11 cellular contexts compared by ENCODE assay signal in the genomic region with DNA sequence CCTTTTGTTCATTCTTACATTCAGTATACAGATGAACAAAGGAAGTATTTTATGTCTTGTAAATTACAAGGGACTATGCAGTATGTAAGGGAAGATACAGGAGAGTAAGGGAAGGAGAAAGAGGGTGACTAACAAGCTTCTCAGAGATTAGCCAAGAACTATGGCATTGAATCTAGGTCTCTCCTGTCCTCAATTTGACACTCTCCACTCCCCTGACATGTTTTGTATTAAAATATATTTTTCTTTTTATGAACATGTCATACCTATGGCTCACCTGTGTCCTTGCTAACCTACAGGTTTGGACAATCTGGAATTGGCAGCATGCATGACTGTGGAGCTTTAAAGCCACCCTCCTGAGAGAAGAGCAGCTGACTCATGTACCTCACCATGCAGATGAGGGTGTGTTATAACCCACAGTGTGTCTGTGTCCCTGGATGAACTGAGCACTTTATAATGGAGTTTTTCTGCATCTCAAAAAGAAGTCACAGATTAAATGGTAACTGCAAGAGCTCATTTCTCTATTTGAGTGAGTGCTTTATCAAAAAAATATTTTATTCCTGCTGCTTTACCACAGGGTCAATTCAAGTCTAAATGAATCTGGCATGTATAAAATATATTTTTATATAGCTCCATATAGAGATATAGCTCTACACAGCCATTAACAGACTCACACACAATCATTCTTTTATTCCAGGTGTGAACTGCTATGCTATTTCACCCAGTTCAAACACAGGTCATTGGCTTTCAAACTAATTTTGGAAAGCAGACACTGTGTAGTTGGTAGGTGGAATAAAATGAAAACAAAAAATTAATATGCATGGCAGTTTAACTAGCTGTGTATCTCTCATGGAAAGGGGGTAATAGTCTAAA.
DNase-seq lines count a peak whose midpoint lies in the region; ATAC-seq lines count a peak whose summit lies in the region.
"Had no signal": no experiment of that assay in that cellular context is flagged by ENCODE, and none has a peak within 500 bp of the region (broad histone marks: within the 10 kb centered on the region; RNA-seq: fewer than 3 reads in every experiment).

No MANE protein-coding gene starts in this region.

- POLR2A ChIA-PET in CD4-positive, alpha-beta memory T cell (lab: Charles Lee; ENCODE audit: partially characterized antibody) = interaction anchor here (0.7 to 2.9 kb wide), 10 partner anchors 10 to 67 kb away, joined by 3 to 11 read pairs (median 3); partner anchors contain the start of gene MAML2
- POLR2A ChIA-PET in activated naive CD8-positive, alpha-beta T cell treated with anti-CD3 and anti-CD28 coated beads, Interleukin-2, amount 10 ng/mL, durations not matched to agents 7 days and 5 days (lab: Charles Lee) = interaction anchor here (1.0 kb wide), 1 partner anchor 110 kb away, joined by 3 read pairs; the partner anchor contains the start of gene CCDC82

- peak; percentile 44 for ATAC-seq in HG02798 (IDR thresholded peaks at IDR 0.05; ENCODE audit: poor library complexity, unreplicated experiment)
- peak; percentile 55 for ATAC-seq in activated naive CD8-positive, alpha-beta T cell treated with anti-CD3 and anti-CD28 coated beads, Interleukin-2, amount 10 ng/mL, durations not matched to agents 7 days and 5 days (ENCODE audit: low read depth)
- ATAC-seq in GM21717 (IDR thresholded peaks at IDR 0.05; ENCODE audit: unreplicated experiment) = no peak
- no peak for ATAC-seq in HG03457 (IDR thresholded peaks at IDR 0.05; ENCODE audit: unreplicated experiment)

- no peaks in the 10 kb centered on the region for H3K27me3 Mint-ChIP-seq in CD4-positive, alpha-beta memory T cell
- H3K27me3 Mint-ChIP-seq in activated naive CD8-positive, alpha-beta T cell treated with anti-CD3 and anti-CD28 coated beads, Interleukin-2, amount 10 ng/mL, durations not matched to agents 7 days and 5 days = no peaks in the 10 kb centered on the region

- H3K36me3 Mint-ChIP-seq in CD4-positive, alpha-beta memory T cell = peaks cover 13 to 17% of the 10 kb centered on the region in 2 donors
- peaks cover 32% of the 10 kb centered on the region for H3K36me3 Mint-ChIP-seq in activated naive CD8-positive, alpha-beta T cell treated with anti-CD3 and anti-CD28 coated beads, Interleukin-2, amount 10 ng/mL, durations not matched to agents 7 days and 5 days

- peaks cover 4% of the 10 kb centered on the region for H3K36me3 ChIP-seq in CD4-positive, alpha-beta memory T cell (ENCODE audit: insufficient read depth, low read length)
- H3K36me3 ChIP-seq in mesodermal cell (ENCODE audit: control insufficient read depth, insufficient read depth, low read length) = peaks cover 6% of the 10 kb centered on the region

- peaks cover 40 to 69% (median 59%) of the 10 kb centered on the region in 4 donors for H3K4me1 Mint-ChIP-seq in CD4-positive, alpha-beta memory T cell
- H3K4me1 Mint-ChIP-seq in activated naive CD8-positive, alpha-beta T cell treated with anti-CD3 and anti-CD28 coated beads, Interleukin-2, amount 10 ng/mL, durations not matched to agents 7 days and 5 days = peaks cover 41% of the 10 kb centered on the region

- H3K27ac Mint-ChIP-seq in CD4-positive, alpha-beta memory T cell = peak overlapping the region in 6 of 7 donors; percentile 4 to 71 (median 40)
- H3K27ac Mint-ChIP-seq in activated naive CD8-positive, alpha-beta T cell treated with anti-CD3 and anti-CD28 coated beads, Interleukin-2, amount 10 ng/mL, durations not matched to agents 7 days and 5 days = no peak overlapping the region

- H3K4me3 Mint-ChIP-seq in CD4-positive, alpha-beta memory T cell = peak overlapping the region in 1 of 8 donors; percentile 17
- H3K4me3 Mint-ChIP-seq in activated naive CD8-positive, alpha-beta T cell treated with anti-CD3 and anti-CD28 coated beads, Interleukin-2, amount 10 ng/mL, durations not matched to agents 7 days and 5 days = no peak overlapping the region

- peaks cover 61% of the 10 kb centered on the region for H3K4me1 ChIP-seq in CD4-positive, alpha-beta memory T cell (ENCODE audit: insufficient read depth, low read length)
- H3K4me1 ChIP-seq in mesodermal cell (ENCODE audit: control insufficient read depth, insufficient read depth, low read length, poor library complexity, severe bottlenecking) = peaks cover 44% of the 10 kb centered on the region

- no peaks in the 10 kb centered on the region for H3K9me3 ChIP-seq in CD4-positive, alpha-beta memory T cell (ENCODE audit: control insufficient read depth in 1 of 2, low read length in 2 of 2)
- no peaks in the 10 kb centered on the region for H3K9me3 ChIP-seq in mesodermal cell (ENCODE audit: control insufficient read depth, low read length)

- no peaks in the 10 kb centered on the region for H3K27me3 ChIP-seq in CD4-positive, alpha-beta memory T cell (ENCODE audit: insufficient read depth, low read length)
- H3K27me3 ChIP-seq: BLaER1 treated with 17β-estradiol and CSF1 and Interleukin-3, amounts not matched to agents 10 nM and 100 nM had no signal

- H3K4me3 ChIP-seq in CD4-positive, alpha-beta memory T cell (ENCODE audit: low read length in 2 of 2) = no peak overlapping the region
- H3K4me3 ChIP-seq in mesodermal cell (ENCODE audit: extremely low read depth, insufficient read depth, low read length, poor library complexity, severe bottlenecking) = no peak overlapping the region
- H3K4me3 ChIP-seq: BLaER1 treated with 17β-estradiol and CSF1 and Interleukin-3, amounts not matched to agents 10 nM and 100 nM had no signal

- CTCF ChIA-PET in CD4-positive, alpha-beta memory T cell (lab: Charles Lee; ENCODE audit: partially characterized antibody) = interaction anchor here (0.6 to 1.8 kb wide), 8 partner anchors 10 to 434 kb away, joined by 3 to 7 read pairs (median 4); no protein-coding TSS in a partner anchor

- intact Hi-C loops in CD4-positive, alpha-beta memory T cell (cut with micrococcal nuclease) = loop anchor here (2.0 kb wide), 1 partner anchor 13 kb away; no protein-coding TSS in a partner anchor

- DNase-seq in CD4-positive, alpha-beta memory T cell = no peak
- DNase-seq in activated naive CD8-positive, alpha-beta T cell treated with anti-CD3 and anti-CD28 coated beads, Interleukin-2, amount 10 ng/mL, durations not matched to agents 7 days and 5 days = no peak
- no peak for DNase-seq in activated gamma-delta T cell (lab: John Stamatoyannopoulos, UW)
- DNase-seq in SIG-M5 treated with dmso at 0.1 percent for 504 hours (lab: John Stamatoyannopoulos, UW; ENCODE audit: unreplicated experiment) = no peak
- DNase-seq: activated effector memory CD4-positive, alpha-beta T cell treated with anti-CD3 and anti-CD28 coated beads, Interleukin-2, amount 50 U/mL, for 16 hours; NCI-H187 treated with DMSO at 0.1 percent for 48 hours had no signal

- H3K27ac ChIP-seq in CD4-positive, alpha-beta memory T cell (ENCODE audit: low read depth, low read length) = no peak overlapping the region
- peak overlapping the region; percentile 13 for H3K27ac ChIP-seq in mesodermal cell (ENCODE audit: low read depth, low read length, severe bottlenecking)
- H3K27ac ChIP-seq: BLaER1 treated with 17β-estradiol and CSF1 and Interleukin-3, amounts not matched to agents 10 nM and 100 nM had no signal

- H3K9me3 Mint-ChIP-seq in CD4-positive, alpha-beta memory T cell = no peaks in the 10 kb centered on the region
- peaks cover under 1% of the 10 kb centered on the region for H3K9me3 Mint-ChIP-seq in activated naive CD8-positive, alpha-beta T cell treated with anti-CD3 and anti-CD28 coated beads, Interleukin-2, amount 10 ng/mL, durations not matched to agents 7 days and 5 days

Comparison
In these comparisons a context has a peak if more than half of its experiments do, and no peak if none do; other contexts are left out.
1. ATAC-seq: peak in HG02798 (single experiment) and activated naive CD8-positive, alpha-beta T cell treated with anti-CD3 and anti-CD28 coated beads, Interleukin-2, amount 10 ng/mL, durations not matched to agents 7 days and 5 days (single experiment); none in GM21717 (single experiment) and HG03457 (single experiment).